ENCODE assay signal across 12 cellular contexts in the genomic region with DNA sequence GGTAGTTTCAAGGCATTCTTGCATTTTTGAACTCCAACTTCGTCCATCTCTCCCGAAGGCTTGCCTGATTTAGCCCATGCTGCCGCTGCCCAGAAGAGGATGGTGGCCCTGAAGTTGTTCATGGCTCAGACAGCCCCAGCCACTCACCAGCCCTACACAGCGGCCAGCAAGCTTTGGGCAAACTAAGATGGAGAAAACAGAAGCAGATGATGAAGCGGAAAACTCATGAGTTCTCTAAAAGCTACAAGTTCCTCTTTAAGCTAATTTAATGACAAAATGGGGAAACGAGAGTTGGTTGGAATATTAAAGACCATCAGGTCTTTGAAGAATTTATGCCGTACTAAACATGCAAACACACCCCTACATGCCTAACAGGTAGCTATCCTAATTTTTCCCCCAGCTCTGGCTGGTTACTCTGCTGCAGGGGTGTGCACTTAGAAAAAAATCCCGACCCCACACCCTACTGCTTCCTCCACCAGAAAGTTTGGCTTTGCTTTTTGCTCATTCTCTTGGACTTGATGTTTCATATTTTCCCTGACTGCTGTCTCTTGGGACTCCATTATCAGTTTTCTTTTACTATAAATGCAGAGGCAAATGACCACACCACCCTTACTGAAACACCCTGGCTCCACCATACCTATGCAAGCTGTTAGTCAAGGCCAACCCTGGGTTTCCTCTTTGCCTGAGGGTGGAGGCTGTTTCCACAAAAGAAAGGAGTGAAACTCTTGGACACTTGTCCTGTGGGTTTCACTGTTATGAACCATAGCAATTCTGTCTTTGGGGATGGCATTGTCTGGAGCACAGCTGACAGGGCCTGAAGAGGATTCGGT. TPM values are rescaled to one million over a fixed set of nuclear protein-coding genes. Genes with fewer than 3 reads are reported as not detected.
DNase-seq lines count a peak whose midpoint lies in the region; ATAC-seq and TF ChIP-seq lines count a peak whose summit lies in the region.
"Had no signal": no experiment of that assay in that cellular context is flagged by ENCODE, and none has a peak within 500 bp of the region (broad histone marks: within the 10 kb centered on the region; RNA-seq: fewer than 3 reads in every experiment).

A gene with protein sequence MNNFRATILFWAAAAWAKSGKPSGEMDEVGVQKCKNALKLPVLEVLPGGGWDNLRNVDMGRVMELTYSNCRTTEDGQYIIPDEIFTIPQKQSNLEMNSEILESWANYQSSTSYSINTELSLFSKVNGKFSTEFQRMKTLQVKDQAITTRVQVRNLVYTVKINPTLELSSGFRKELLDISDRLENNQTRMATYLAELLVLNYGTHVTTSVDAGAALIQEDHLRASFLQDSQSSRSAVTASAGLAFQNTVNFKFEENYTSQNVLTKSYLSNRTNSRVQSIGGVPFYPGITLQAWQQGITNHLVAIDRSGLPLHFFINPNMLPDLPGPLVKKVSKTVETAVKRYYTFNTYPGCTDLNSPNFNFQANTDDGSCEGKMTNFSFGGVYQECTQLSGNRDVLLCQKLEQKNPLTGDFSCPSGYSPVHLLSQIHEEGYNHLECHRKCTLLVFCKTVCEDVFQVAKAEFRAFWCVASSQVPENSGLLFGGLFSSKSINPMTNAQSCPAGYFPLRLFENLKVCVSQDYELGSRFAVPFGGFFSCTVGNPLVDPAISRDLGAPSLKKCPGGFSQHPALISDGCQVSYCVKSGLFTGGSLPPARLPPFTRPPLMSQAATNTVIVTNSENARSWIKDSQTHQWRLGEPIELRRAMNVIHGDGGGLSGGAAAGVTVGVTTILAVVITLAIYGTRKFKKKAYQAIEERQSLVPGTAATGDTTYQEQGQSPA (minus strand): TSS at position 184 of the 830 bp plus-strand sequence. CDS start 62 bp downstream, at position 122.

- H3K27ac ChIP-seq in thoracic aorta, result no peak within 1 kb of the TSS

- ATAC-seq in GM19397 (IDR thresholded peaks at IDR 0.05; ENCODE audit: unreplicated experiment) (peak; percentile 22), left ventricle myocardium superior (peak; percentile 47), thoracic aorta (ENCODE audit: insufficient number of reproducible peaks, low FRiP score, low read depth) (no peak)

- DNase-seq in NOMO-1 treated with DMSO at 0.1 percent for 48 hours (lab: John Stamatoyannopoulos, UW; ENCODE audit: unreplicated experiment) (peak; percentile 92), left ventricle myocardium superior (no peak), thoracic aorta (ENCODE audit: low spot score) (no peak), hepatic stellate cell (ENCODE audit: low spot score) (no peak), T-helper 9 cell (no peak)
- DNase-seq in stimulated activated CD4-positive, alpha-beta T cell treated with anti-CD3 and anti-CD28 coated beads, Interleukin-4, amount 100 ng/mL, for 4 hours, result no peak
- DNase-seq in stimulated activated CD4-positive, alpha-beta T cell treated with anti-CD3 and anti-CD28 coated beads, Interleukin-12 subunit alpha, Interleukin-12 subunit beta, amount 100 ng/mL, for 4 hours, result no peak
- DNase-seq: activated CD4-positive, CD25-positive, alpha-beta regulatory T cell; activated naive CD4-positive, alpha-beta T cell treated with Interleukin-2 at 50 U/mL for 16 hours; OCI-M1 had no signal

- H3K4me3 ChIP-seq in thoracic aorta, result peak within 1 kb of the TSS; percentile 53

- no peaks in the 10 kb centered on the region for H3K27me3 ChIP-seq in thoracic aorta (replicated peaks; ENCODE audit: insufficient read depth)

- no peaks in the 10 kb centered on the region for H3K36me3 ChIP-seq in thoracic aorta

- H3K9me3 ChIP-seq in thoracic aorta, result no peaks in the 10 kb centered on the region

- intact Hi-C loops in left ventricle myocardium superior (cut with micrococcal nuclease), result no loop called here

- TF ChIP-seq CTCF in thoracic aorta (IDR thresholded peaks at IDR 0.05), result no peak

- peaks cover 0 to 4% of the 10 kb centered on the region in 2 donors for H3K4me1 ChIP-seq in thoracic aorta (ENCODE audit: control insufficient read depth in 1 of 2, low read depth in 2 of 2)

RNA-seq across cellular contexts. Expression of the gene that starts here (rescaled TPM):
- total RNA-seq in left ventricle myocardium superior (13.6 TPM), thoracic aorta (10 to 100 TPM; 29.8 to 32.1 TPM)
- total RNA-seq: M059J had no signal
